Comparison of ENCODE assay signal across 15 cellular contexts in the genomic region with DNA sequence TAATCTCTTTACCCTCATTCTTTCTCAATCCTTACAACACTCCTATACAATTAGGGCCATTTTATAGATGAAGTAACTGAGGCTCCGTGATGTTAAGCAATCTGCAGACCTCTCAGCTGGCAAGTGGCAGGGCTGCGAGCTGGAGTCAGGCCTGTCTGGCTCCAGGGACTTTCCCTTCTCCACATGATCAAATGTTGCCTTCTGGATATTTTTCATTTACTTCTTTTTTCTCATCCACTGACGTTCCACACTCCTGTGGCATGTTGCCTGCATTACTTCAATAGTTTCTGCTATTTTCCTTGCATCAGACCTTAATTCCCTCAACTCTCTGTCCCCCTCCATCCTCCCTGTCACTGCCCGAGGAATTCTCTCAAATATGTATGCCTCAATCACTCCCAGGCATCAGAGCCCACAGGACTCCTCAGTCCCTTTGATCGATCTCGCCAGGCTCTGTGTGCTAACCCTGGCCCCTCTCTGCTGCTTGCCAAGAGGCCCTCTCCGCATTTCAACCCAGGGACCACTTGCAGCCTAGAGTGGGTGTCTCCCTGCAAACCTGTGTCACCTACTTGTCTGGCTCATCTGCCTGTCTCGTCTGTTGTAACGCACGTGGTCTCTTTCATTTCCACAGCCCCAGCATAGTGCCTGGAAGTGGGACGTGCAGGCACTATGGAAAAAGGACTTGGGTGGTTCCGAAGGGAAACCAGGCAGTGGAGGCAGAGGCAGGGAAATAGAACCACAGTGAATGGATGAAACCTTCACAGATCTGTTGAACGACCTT. TPM values are rescaled to one million over a fixed set of nuclear protein-coding genes. Genes with fewer than 3 reads are reported as not detected.
A peak's percentile ranks its signal among the peaks of the same experiment; 100 is the strongest.
DNase-seq lines count a peak whose midpoint lies in the region; ATAC-seq and TF ChIP-seq lines count a peak whose summit lies in the region.
"Had no signal": no experiment of that assay in that cellular context is flagged by ENCODE, and none has a peak within 500 bp of the region (broad histone marks: within the 10 kb centered on the region; RNA-seq: fewer than 3 reads in every experiment).

No MANE protein-coding gene starts in this region.

- H3K4me1 ChIP-seq in BLaER1 treated with 17β-estradiol and CSF1 and Interleukin-3, amounts not matched to agents 10 nM and 100 nM = peaks cover 78 to 96% (median 84%) of the 10 kb centered on the region in 10 experiments
- peaks cover 4 to 21% (median 16%) of the 10 kb centered on the region in 4 donors for H3K4me1 ChIP-seq in stomach
- H3K4me1 ChIP-seq: prostate gland had no signal

- H3K4me1 Mint-ChIP-seq in activated naive CD8-positive, alpha-beta T cell treated with anti-CD3 and anti-CD28 coated beads for 36 hours = peaks cover 89% of the 10 kb centered on the region
- H3K4me1 Mint-ChIP-seq in nephron = peaks cover 55% of the 10 kb centered on the region

- H3K9ac ChIP-seq in BLaER1 treated with 17β-estradiol and CSF1 and Interleukin-3, amounts not matched to agents 10 nM and 100 nM = peak overlapping the region in 2 of 11 experiments; percentile 3 to 57; a peak in 1 of 22 replicates

- DNase-seq in GM03348 (ENCODE audit: low spot score) = peak; percentile 33
- DNase-seq in activated naive CD8-positive, alpha-beta T cell treated with anti-CD3 and anti-CD28 coated beads for 36 hours = no peak
- no peak for DNase-seq in stomach
- DNase-seq in substantia nigra (lab: John Stamatoyannopoulos, UW) = no peak
- DNase-seq: effector memory CD4-positive, alpha-beta T cell; mucosa of descending colon; SIG-M5; upper lobe of right lung had no signal

- H3K9me3 ChIP-seq in BLaER1 treated with 17β-estradiol and CSF1 and Interleukin-3, amounts not matched to agents 10 nM and 100 nM (replicated peaks in 1 of 11) = no peaks in the 10 kb centered on the region
- no peaks in the 10 kb centered on the region for H3K9me3 ChIP-seq in stomach
- H3K9me3 ChIP-seq: mucosa of descending colon, prostate gland, upper lobe of right lung had no signal

- H3K27ac Mint-ChIP-seq in activated naive CD8-positive, alpha-beta T cell treated with anti-CD3 and anti-CD28 coated beads for 36 hours = peak overlapping the region; percentile 97
- H3K27ac Mint-ChIP-seq in nephron = peak overlapping the region; percentile 1 to 27 (median 11)

- TF ChIP-seq POLR2A in stomach (IDR thresholded peaks at IDR 0.05) = no peak

- H3K4me3 ChIP-seq in BLaER1 treated with 17β-estradiol and CSF1 and Interleukin-3, amounts not matched to agents 10 nM and 100 nM = no peak overlapping the region
- H3K4me3 ChIP-seq in stomach = no peak overlapping the region
- H3K4me3 ChIP-seq: mucosa of descending colon, prostate gland, upper lobe of right lung had no signal

- H3K27me3 ChIP-seq in BLaER1 treated with 17β-estradiol and CSF1 and Interleukin-3, amounts not matched to agents 10 nM and 100 nM = no peaks in the 10 kb centered on the region
- peaks cover 0 to 11% (median 0%) of the 10 kb centered on the region in 3 donors for H3K27me3 ChIP-seq in stomach
- H3K27me3 ChIP-seq: upper lobe of right lung had no signal

- peak overlapping the region; percentile 40 for H3K4me3 Mint-ChIP-seq in activated naive CD8-positive, alpha-beta T cell treated with anti-CD3 and anti-CD28 coated beads for 36 hours
- no peak overlapping the region for H3K4me3 Mint-ChIP-seq in nephron

- 77 to 85% (median 82%) methylated on average over 13 of the region's 13 CpGs for WGBS in stomach, 5 donors

- TF ChIP-seq EP300 in stomach (IDR thresholded peaks at IDR 0.05) = no peak

- peak overlapping the region; percentile 56 to 98 (median 82) for H3K4me2 ChIP-seq in BLaER1 treated with 17β-estradiol and CSF1 and Interleukin-3, amounts not matched to agents 10 nM and 100 nM

- no peaks in the 10 kb centered on the region for H3K36me3 ChIP-seq in BLaER1 treated with 17β-estradiol and CSF1 and Interleukin-3, amounts not matched to agents 10 nM and 100 nM
- H3K36me3 ChIP-seq in stomach = no peaks in the 10 kb centered on the region
- H3K36me3 ChIP-seq: prostate gland, upper lobe of right lung had no signal

- no peaks in the 10 kb centered on the region for H4K20me1 ChIP-seq in BLaER1 treated with 17β-estradiol and CSF1 and Interleukin-3, amounts not matched to agents 10 nM and 100 nM

- no peak for ATAC-seq in HG03571 (IDR thresholded peaks at IDR 0.05; ENCODE audit: unreplicated experiment)
- ATAC-seq: mucosa of descending colon, upper lobe of right lung had no signal

- TF ChIP-seq CTCF in nephron (IDR thresholded peaks at IDR 0.05; ENCODE audit: unreplicated experiment in 3 of 3) (no peak), stomach (IDR thresholded peaks at IDR 0.05) (no peak)

- peaks cover 2% of the 10 kb centered on the region for H3K36me3 Mint-ChIP-seq in activated naive CD8-positive, alpha-beta T cell treated with anti-CD3 and anti-CD28 coated beads for 36 hours
- no peaks in the 10 kb centered on the region for H3K36me3 Mint-ChIP-seq in nephron (ENCODE audit: low read depth)

- intact Hi-C loops in stomach (cut with DNase I; ENCODE audit: low total_unique reads) = loop anchor here (10.0 kb wide), 1 partner anchor 55 kb away; a partner anchor contains a TSS

- peak overlapping the region in 4 of 11 experiments; percentile 28 to 74 (median 55); a peak in 6 of 22 replicates for H3K27ac ChIP-seq in BLaER1 treated with 17β-estradiol and CSF1 and Interleukin-3, amounts not matched to agents 10 nM and 100 nM
- no peak overlapping the region for H3K27ac ChIP-seq in stomach
- no peak overlapping the region for H3K27ac ChIP-seq in substantia nigra (ENCODE audit: low read depth, low read length, poor library complexity, severe bottlenecking)
- H3K27ac ChIP-seq: C4-2B, prostate gland, upper lobe of right lung had no signal

- no peaks in the 10 kb centered on the region for H3K27me3 Mint-ChIP-seq in activated naive CD8-positive, alpha-beta T cell treated with anti-CD3 and anti-CD28 coated beads for 36 hours
- peaks cover 9% of the 10 kb centered on the region for H3K27me3 Mint-ChIP-seq in nephron (ENCODE audit: low read depth)

- no peaks in the 10 kb centered on the region for H3K9me3 Mint-ChIP-seq in activated naive CD8-positive, alpha-beta T cell treated with anti-CD3 and anti-CD28 coated beads for 36 hours
- H3K9me3 Mint-ChIP-seq in nephron = no peaks in the 10 kb centered on the region

RNA-seq across cellular contexts. Expression of a gene that starts 55.4 kb away (rescaled TPM):
- 100 to 1,000 TPM; 167 to 175 TPM for total RNA-seq in activated naive CD8-positive, alpha-beta T cell treated with anti-CD3 and anti-CD28 coated beads for 36 hours
- total RNA-seq in stomach = 1 to 10 TPM in 4 of 5 donors, not detected in 1; 1.4 to 4.1 (median 3.0) TPM
- polyA plus RNA-seq in stomach = 1 to 10 TPM in 2 of 3 donors, under 1 TPM in 1; 0.93 to 2.0 (median 1.4) TPM
- total RNA-seq: glomerular endothelial cell, MCF 10A had no signal

Comparison
In these comparisons a context has a peak if more than half of its experiments do, and no peak if none do; other contexts are left out.
1. RNA of a gene that starts 55.4 kb away (total RNA-seq): 167 to 175 TPM in activated naive CD8-positive, alpha-beta T cell treated with anti-CD3 and anti-CD28 coated beads for 36 hours; 1.4 to 4.1 TPM in stomach; every median in the first group is over 10 times any median in the second.